8 cellular contexts compared by ENCODE assay signal in genomic region chr10:125868372-125868975, GRCh38. TPM values are rescaled to one million over a fixed set of nuclear protein-coding genes. Genes with fewer than 3 reads are reported as not detected.
DNase-seq lines count a peak whose midpoint lies in the region; TF ChIP-seq lines count a peak whose summit lies in the region.

No MANE protein-coding gene starts in this region.

- CTCF ChIA-PET in BJ (lab: Yijun Ruan, JAX) = interaction anchor here (0.5 to 1.9 kb wide), 8 partner anchors 11 to 1028 kb away, joined by 3 to 9 read pairs (median 4); no protein-coding TSS in a partner anchor

- POLR2A ChIA-PET in BJ (lab: Charles Lee) = no interaction called here

- H3K4me3 ChIP-seq in BJ (ENCODE audit: low read depth, low read length) (no peak overlapping the region), MG63 (no peak overlapping the region)

- H3K27me3 ChIP-seq in BJ (ENCODE audit: control insufficient read depth, insufficient read depth, low read length) (no peaks in the 10 kb centered on the region), MG63 (no peaks in the 10 kb centered on the region)

- TF ChIP-seq CTCF in BJ (IDR thresholded peaks at IDR 0.05; ENCODE audit: insufficient read depth, low read depth, low read length) = peak; percentile 70
- peak; percentile 79 for TF ChIP-seq CTCF in GM13977 (IDR thresholded peaks at IDR 0.05; ENCODE audit: extremely low read depth, insufficient read depth, missing control alignments)

- in situ Hi-C loops in GM13977 (cut with MboI; ENCODE audit: low pct_unique_long_range_greater_than_20kb, low sequenced_read_pairs, unreplicated experiment) = no loop called here

- peaks cover 4% of the 10 kb centered on the region for H3K36me3 ChIP-seq in BJ (ENCODE audit: control insufficient read depth, insufficient read depth, low read length)
- no peaks in the 10 kb centered on the region; the same call in 1 of the 2 replicates for H3K36me3 ChIP-seq in MG63

- H3K9me3 ChIP-seq in MG63 = no peaks in the 10 kb centered on the region

- DNase-seq in BJ (ENCODE audit: low read depth) (no peak), GM13977 (ENCODE audit: low spot score) (peak; percentile 44), HT1080 (ENCODE audit: low read depth) (peak; percentile 40), T follicular helper cell (ENCODE audit: low read depth) (peak; percentile 5), fibroblast of peridontal ligament (ENCODE audit: extremely low read depth) (peak; percentile 72), renal cortical epithelial cell (ENCODE audit: low read depth) (peak; percentile 79), AG08396 (ENCODE audit: low spot score) (no peak), MG63 (no peak)

RNA-seq across cellular contexts. Expression of gene DHX32, which starts 12.6 kb away (rescaled TPM):
- polyA plus RNA-seq in BJ (2011; rRNA removed) = 18.2 and 29.7 TPM in 2 replicates
- 12.5 and 16.0 TPM in 2 replicates for polyA minus RNA-seq in BJ (2011; rRNA and poly(A)+ RNA removed)
- total RNA-seq in HT1080 (2014; rRNA removed; shearing (Covaris generic)) = 28.6 and 32.7 TPM in 2 replicates
- polyA plus RNA-seq in HT1080 (2015; cell fraction: cytosol; rRNA removed) = 31.4 and 35.8 TPM in 2 replicates
- 46.2 and 46.4 TPM in 2 replicates for polyA plus RNA-seq in HT1080 (2015; cell fraction: nucleus; rRNA removed)
- 66.1 and 68.1 TPM in 2 replicates for total RNA-seq in renal cortical epithelial cell
- 29.6 and 37.2 TPM in 2 replicates for total RNA-seq in MG63 (2014; rRNA removed; shearing (Covaris generic); ENCODE audit: low replicate concordance)

RNA-seq across cellular contexts. Expression of gene FANK1, which starts 27.9 kb away (rescaled TPM):
- 1.8 and 2.4 TPM in 2 replicates for polyA plus RNA-seq in BJ (2011; rRNA removed)
- 1.1 and 2.4 TPM in 2 replicates for polyA minus RNA-seq in BJ (2011; rRNA and poly(A)+ RNA removed)
- total RNA-seq in HT1080 (2014; rRNA removed; shearing (Covaris generic)) = 0.42 TPM in 1 of 2 replicates, not detected in the other
- polyA plus RNA-seq in HT1080 (2015; cell fraction: cytosol; rRNA removed) = 0.43 and 0.50 TPM in 2 replicates
- polyA plus RNA-seq in HT1080 (2015; cell fraction: nucleus; rRNA removed) = 2.2 and 2.3 TPM in 2 replicates
- 14.9 and 26.4 TPM in 2 replicates for total RNA-seq in renal cortical epithelial cell
- total RNA-seq in MG63 (2014; rRNA removed; shearing (Covaris generic); ENCODE audit: low replicate concordance) = not detected in 2 replicates

RNA-seq across cellular contexts. Expression of gene BCCIP, which starts 45.1 kb away (rescaled TPM):
- polyA plus RNA-seq in BJ (2011; rRNA removed) = 13.2 and 33.0 TPM in 2 replicates
- 6.9 and 8.5 TPM in 2 replicates for polyA minus RNA-seq in BJ (2011; rRNA and poly(A)+ RNA removed)
- total RNA-seq in HT1080 (2014; rRNA removed; shearing (Covaris generic)) = 91.3 and 104 TPM in 2 replicates
- polyA plus RNA-seq in HT1080 (2015; cell fraction: cytosol; rRNA removed) = 125 and 127 TPM in 2 replicates
- polyA plus RNA-seq in HT1080 (2015; cell fraction: nucleus; rRNA removed) = 75.0 and 87.1 TPM in 2 replicates
- total RNA-seq in renal cortical epithelial cell = 46.4 and 71.1 TPM in 2 replicates
- total RNA-seq in MG63 (2014; rRNA removed; shearing (Covaris generic); ENCODE audit: low replicate concordance) = 89.8 and 184 TPM in 2 replicates

RNA-seq across cellular contexts. Expression of gene UROS, which starts 45.4 kb away (rescaled TPM):
- 56.6 and 61.0 TPM in 2 replicates for polyA plus RNA-seq in BJ (2011; rRNA removed)
- polyA minus RNA-seq in BJ (2011; rRNA and poly(A)+ RNA removed) = 22.5 and 33.9 TPM in 2 replicates
- 81.3 and 84.4 TPM in 2 replicates for total RNA-seq in HT1080 (2014; rRNA removed; shearing (Covaris generic))
- polyA plus RNA-seq in HT1080 (2015; cell fraction: cytosol; rRNA removed) = 68.0 and 70.8 TPM in 2 replicates
- 37.2 and 42.2 TPM in 2 replicates for polyA plus RNA-seq in HT1080 (2015; cell fraction: nucleus; rRNA removed)
- 45.3 and 68.8 TPM in 2 replicates for total RNA-seq in renal cortical epithelial cell
- total RNA-seq in MG63 (2014; rRNA removed; shearing (Covaris generic); ENCODE audit: low replicate concordance) = 78.8 and 87.2 TPM in 2 replicates

Comparison
In these comparisons a context has a peak if more than half of its experiments do, and no peak if none do; other contexts are left out.
1. DNase-seq: peak in GM13977 (single experiment), HT1080 (single experiment), T follicular helper cell (single experiment), fibroblast of peridontal ligament (single experiment) and renal cortical epithelial cell (single experiment); none in BJ (single experiment), AG08396 (single experiment) and MG63 (single experiment).
2. RNA of gene FANK1, which starts 27.9 kb away (total RNA-seq): 14.9 to 26.4 TPM in renal cortical epithelial cell; 0.42 TPM in HT1080 and not detected in MG63; every median in the first group is over 10 times any median in the second.